In genomic region chr16:89918453-89919347, GRCh38 we compare ENCODE assay signal across 8 cellular contexts. TPM values are rescaled to one million over a fixed set of nuclear protein-coding genes. Genes with fewer than 3 reads are reported as not detected.
DNase-seq lines count a peak whose midpoint lies in the region; ATAC-seq, FAIRE-seq and TF ChIP-seq lines count a peak whose summit lies in the region.

MC1R (plus strand) TSS chr16:89918862; CDS start chr16:89919259, 397 bp downstream.

- FAIRE-seq in H54 (lab: Jason Lieb, UNC) = no peak

- peak within 1 kb of the TSS; percentile 84 for H3K4me2 ChIP-seq in skeletal muscle satellite cell (ENCODE audit: low read length)

- no peaks in the 10 kb centered on the region for H3K36me3 ChIP-seq in skeletal muscle satellite cell (ENCODE audit: insufficient read depth, low read length)

- peak within 1 kb of the TSS; percentile 65 for H3K4me3 Mint-ChIP-seq in activated T-helper 2 cell treated with anti-CD3 and anti-CD28 coated beads, Interferon-gamma antibody, Interleukin-2, Interleukin-4, amounts not matched to agents 10 μg/mL and 5 μg/mL and 100 μg/mL, durations not matched to agents 14 hours and 24 hours and 36 hours (ENCODE audit: low read depth)

- H3K36me3 Mint-ChIP-seq in activated T-helper 2 cell treated with anti-CD3 and anti-CD28 coated beads, Interferon-gamma antibody, Interleukin-2, Interleukin-4, amounts not matched to agents 10 μg/mL and 5 μg/mL and 100 μg/mL, durations not matched to agents 14 hours and 24 hours and 36 hours (ENCODE audit: low read depth) = peaks cover 18% of the 10 kb centered on the region

- peak; percentile 43 for DNase-seq in NCI-H748 (lab: John Stamatoyannopoulos, UW; ENCODE audit: unreplicated experiment)
- DNase-seq in NCI-H748 treated with DMSO at 0.1 percent for 48 hours (lab: John Stamatoyannopoulos, UW) = no peak
- DNase-seq in Kasumi-1 (lab: John Stamatoyannopoulos, UW) = peak; percentile 60 to 66
- DNase-seq in activated T-helper 2 cell treated with anti-CD3 and anti-CD28 coated beads, Interferon-gamma antibody, Interleukin-2, Interleukin-4, amounts not matched to agents 10 μg/mL and 5 μg/mL and 100 μg/mL, durations not matched to agents 14 hours and 24 hours and 36 hours (ENCODE audit: low spot score) = no peak
- DNase-seq in Right ventricle myocardium superior = no peak
- DNase-seq in H54 (ENCODE audit: insufficient read length, low spot score) = no peak

- TF ChIP-seq POLR2A in H54 (IDR thresholded peaks at IDR 0.05; ENCODE audit: low read depth, low read length) = no peak

- peak within 1 kb of the TSS; percentile 55 for H3K27ac Mint-ChIP-seq in activated T-helper 2 cell treated with anti-CD3 and anti-CD28 coated beads, Interferon-gamma antibody, Interleukin-2, Interleukin-4, amounts not matched to agents 10 μg/mL and 5 μg/mL and 100 μg/mL, durations not matched to agents 14 hours and 24 hours and 36 hours

- H3K27me3 ChIP-seq in skeletal muscle satellite cell (ENCODE audit: control insufficient read depth, insufficient read depth, low read length) = no peaks in the 10 kb centered on the region

- peaks cover 17% of the 10 kb centered on the region for H3K27me3 Mint-ChIP-seq in activated T-helper 2 cell treated with anti-CD3 and anti-CD28 coated beads, Interferon-gamma antibody, Interleukin-2, Interleukin-4, amounts not matched to agents 10 μg/mL and 5 μg/mL and 100 μg/mL, durations not matched to agents 14 hours and 24 hours and 36 hours (ENCODE audit: low read depth)

- peaks cover 29% of the 10 kb centered on the region for H3K4me1 Mint-ChIP-seq in activated T-helper 2 cell treated with anti-CD3 and anti-CD28 coated beads, Interferon-gamma antibody, Interleukin-2, Interleukin-4, amounts not matched to agents 10 μg/mL and 5 μg/mL and 100 μg/mL, durations not matched to agents 14 hours and 24 hours and 36 hours (ENCODE audit: low read depth)

- peak within 1 kb of the TSS; percentile 55 for H3K9ac ChIP-seq in skeletal muscle satellite cell (ENCODE audit: low read depth, low read length)

- peaks cover 51% of the 10 kb centered on the region for H3K4me1 ChIP-seq in skeletal muscle satellite cell (ENCODE audit: control insufficient read depth, insufficient read depth, low read length)

- no peaks in the 10 kb centered on the region for H3K9me3 Mint-ChIP-seq in activated T-helper 2 cell treated with anti-CD3 and anti-CD28 coated beads, Interferon-gamma antibody, Interleukin-2, Interleukin-4, amounts not matched to agents 10 μg/mL and 5 μg/mL and 100 μg/mL, durations not matched to agents 14 hours and 24 hours and 36 hours

- intact Hi-C loops in activated T-helper 2 cell treated with anti-CD3 and anti-CD28 coated beads, Interferon-gamma antibody, Interleukin-2, Interleukin-4, amounts not matched to agents 10 μg/mL and 5 μg/mL and 100 μg/mL, durations not matched to agents 14 hours and 24 hours and 36 hours (cut with micrococcal nuclease) = no loop called here
- intact Hi-C loops in Right ventricle myocardium superior (cut with DNase I) = no loop called here

- peak; percentile 7 for ATAC-seq in Right ventricle myocardium superior (ENCODE audit: poor library complexity)
- ATAC-seq in HG02938 (IDR thresholded peaks at IDR 0.05; ENCODE audit: unreplicated experiment) = no peak

- peak within 1 kb of the TSS; percentile 67 for H3K4me3 ChIP-seq in skeletal muscle satellite cell (ENCODE audit: low read length)

- no peaks in the 10 kb centered on the region for H3K9me3 ChIP-seq in skeletal muscle satellite cell (replicated peaks; ENCODE audit: low read length)

RNA-seq across cellular contexts. Expression of gene MC1R, which starts in this region (rescaled TPM):
- 5.8 and 6.2 TPM in 2 replicates for total RNA-seq in activated T-helper 2 cell treated with anti-CD3 and anti-CD28 coated beads, Interferon-gamma antibody, Interleukin-2, Interleukin-4, amounts not matched to agents 10 μg/mL and 5 μg/mL and 100 μg/mL, durations not matched to agents 14 hours and 24 hours and 36 hours
- total RNA-seq in Right ventricle myocardium superior = 1.1 TPM
- total RNA-seq in skeletal muscle satellite cell (2012; rRNA removed) = 2.6 and 3.8 TPM in 2 replicates

Comparison
In these comparisons a context has a peak if more than half of its experiments do, and no peak if none do; other contexts are left out.
1. DNase-seq: peak in NCI-H748 (single experiment) and Kasumi-1 (2 of 2); none in NCI-H748 treated with DMSO at 0.1 percent for 48 hours (single experiment), activated T-helper 2 cell treated with anti-CD3 and anti-CD28 coated beads, Interferon-gamma antibody, Interleukin-2, Interleukin-4, amounts not matched to agents 10 μg/mL and 5 μg/mL and 100 μg/mL, durations not matched to agents 14 hours and 24 hours and 36 hours (single experiment), Right ventricle myocardium superior (single experiment) and H54 (single experiment).